ENCODE assay signal across 11 cellular contexts in genomic region chr4:14726441-14727405, GRCh38.
DNase-seq lines count a peak whose midpoint lies in the region; ATAC-seq and TF ChIP-seq lines count a peak whose summit lies in the region.
"Had no signal": no experiment of that assay in that cellular context is flagged by ENCODE, and none has a peak within 500 bp of the region (broad histone marks: within the 10 kb centered on the region; RNA-seq: fewer than 3 reads in every experiment).

No MANE protein-coding gene starts in this region.

- peak; percentile 85 for DNase-seq in Caki2 (ENCODE audit: low read depth)
- peak; percentile 41 for DNase-seq in HS-5 (ENCODE audit: low read depth)
- peak; percentile 72 for DNase-seq in RWPE1 (ENCODE audit: low spot score)
- peak; percentile 97 to 99 for DNase-seq in foreskin keratinocyte
- DNase-seq in T-helper 17 cell: no peak
- no peak for DNase-seq in activated CD4-positive, alpha-beta T cell treated with anti-CD3 and anti-CD28 coated beads, Interleukin-2, amount 50 U/mL, for 1 hour
- DNase-seq in activated naive CD4-positive, alpha-beta T cell treated with anti-CD3 and anti-CD28 coated beads, Interleukin-2, amount 50 U/mL, for 72 hours (ENCODE audit: low spot score in 2 of 2): no peak
- DNase-seq in SJCRH30: no peak
- DNase-seq: left ventricle myocardium inferior, NCI-H446, T-helper 9 cell had no signal

- no peak overlapping the region for H3K4me3 ChIP-seq in SJCRH30
- H3K4me3 ChIP-seq: left ventricle myocardium inferior had no signal

- POLR2A ChIA-PET in RWPE1 (lab: Yijun Ruan, JAX; ENCODE audit: low non-redundant PET): no interaction called here

- H3K4me1 Mint-ChIP-seq in T-helper 17 cell: no peaks in the 10 kb centered on the region

- H3K9me3 Mint-ChIP-seq in activated naive CD4-positive, alpha-beta T cell treated with anti-CD3 and anti-CD28 coated beads, Interleukin-2, amount 50 U/mL, for 72 hours: peaks cover under 1% of the 10 kb centered on the region in 2 donors

- H3K27me3 ChIP-seq in foreskin keratinocyte (no peaks in the 10 kb centered on the region), SJCRH30 (no peaks in the 10 kb centered on the region)

- no peaks in the 10 kb centered on the region for H3K36me3 Mint-ChIP-seq in T-helper 17 cell (ENCODE audit: low read depth)
- no peaks in the 10 kb centered on the region for H3K36me3 Mint-ChIP-seq in activated naive CD4-positive, alpha-beta T cell treated with anti-CD3 and anti-CD28 coated beads, Interleukin-2, amount 50 U/mL, for 72 hours

- in situ Hi-C loops in Caki2 (cut with HindIII; ENCODE audit: low pct_unique_long_range_greater_than_20kb, low sequenced_read_pairs): no loop called here

- H3K27ac ChIP-seq in RWPE1 (no peak overlapping the region), foreskin keratinocyte (peak overlapping the region; percentile 87), SJCRH30 (no peak overlapping the region)
- H3K27ac ChIP-seq: left ventricle myocardium inferior had no signal

- no peak overlapping the region for H3K4me3 Mint-ChIP-seq in T-helper 17 cell

- no peaks in the 10 kb centered on the region for H3K27me3 Mint-ChIP-seq in T-helper 17 cell

- peaks cover 3% of the 10 kb centered on the region for H3K4me1 ChIP-seq in foreskin keratinocyte
- H3K4me1 ChIP-seq in SJCRH30: no peaks in the 10 kb centered on the region
- H3K4me1 ChIP-seq: left ventricle myocardium inferior had no signal

- no peaks in the 10 kb centered on the region for H3K36me3 ChIP-seq in SJCRH30
- H3K36me3 ChIP-seq: left ventricle myocardium inferior had no signal

- ATAC-seq in foreskin keratinocyte: peak; percentile 95
- ATAC-seq in T-helper 17 cell: no peak
- no peak for ATAC-seq in activated naive CD4-positive, alpha-beta T cell treated with anti-CD3 and anti-CD28 coated beads, Interleukin-2, amount 50 U/mL, for 72 hours

- CTCF ChIA-PET in RWPE1 (lab: Yijun Ruan, JAX): no interaction called here

- no peak for TF ChIP-seq CTCF in RWPE1 (conservative IDR thresholded peaks at IDR 0.05; ENCODE audit: low read depth)
- no peak for TF ChIP-seq CTCF in foreskin keratinocyte (conservative IDR thresholded peaks at IDR 0.05)

- H3K9me3 ChIP-seq in T-helper 17 cell (ENCODE audit: control insufficient read depth, low read length, poor library complexity, severe bottlenecking): no peaks in the 10 kb centered on the region
- no peaks in the 10 kb centered on the region for H3K9me3 ChIP-seq in SJCRH30 (replicated peaks)

- H3K27ac Mint-ChIP-seq in T-helper 17 cell: no peak overlapping the region
- no peak overlapping the region for H3K27ac Mint-ChIP-seq in activated naive CD4-positive, alpha-beta T cell treated with anti-CD3 and anti-CD28 coated beads, Interleukin-2, amount 50 U/mL, for 72 hours

Comparison
In these comparisons a context has a peak if more than half of its experiments do, and no peak if none do; other contexts are left out.
1. DNase-seq: peak in Caki2 (single experiment), HS-5 (single experiment), RWPE1 (single experiment) and foreskin keratinocyte (2 of 2); none in T-helper 17 cell (0 of 3), activated CD4-positive, alpha-beta T cell treated with anti-CD3 and anti-CD28 coated beads, Interleukin-2, amount 50 U/mL, for 1 hour (single experiment), activated naive CD4-positive, alpha-beta T cell treated with anti-CD3 and anti-CD28 coated beads, Interleukin-2, amount 50 U/mL, for 72 hours (0 of 2) and SJCRH30 (0 of 2).